1 cellular context compared by ENCODE assay signal in genomic region chr3:44577354-44577952, GRCh38. TPM values are rescaled to one million over a fixed set of nuclear protein-coding genes. Genes with fewer than 3 reads are reported as not detected.
"Had no signal": no experiment of that assay in that cellular context is flagged by ENCODE, and none has a peak within 500 bp of the region (broad histone marks: within the 10 kb centered on the region; RNA-seq: fewer than 3 reads in every experiment).

No MANE protein-coding gene starts in this region.

RNA-seq across cellular contexts. Expression of gene ZKSCAN7, which starts 22.5 kb away (rescaled TPM):
- total RNA-seq: ascending aorta had no signal
